8 cellular contexts compared by ENCODE assay signal in the genomic region with DNA sequence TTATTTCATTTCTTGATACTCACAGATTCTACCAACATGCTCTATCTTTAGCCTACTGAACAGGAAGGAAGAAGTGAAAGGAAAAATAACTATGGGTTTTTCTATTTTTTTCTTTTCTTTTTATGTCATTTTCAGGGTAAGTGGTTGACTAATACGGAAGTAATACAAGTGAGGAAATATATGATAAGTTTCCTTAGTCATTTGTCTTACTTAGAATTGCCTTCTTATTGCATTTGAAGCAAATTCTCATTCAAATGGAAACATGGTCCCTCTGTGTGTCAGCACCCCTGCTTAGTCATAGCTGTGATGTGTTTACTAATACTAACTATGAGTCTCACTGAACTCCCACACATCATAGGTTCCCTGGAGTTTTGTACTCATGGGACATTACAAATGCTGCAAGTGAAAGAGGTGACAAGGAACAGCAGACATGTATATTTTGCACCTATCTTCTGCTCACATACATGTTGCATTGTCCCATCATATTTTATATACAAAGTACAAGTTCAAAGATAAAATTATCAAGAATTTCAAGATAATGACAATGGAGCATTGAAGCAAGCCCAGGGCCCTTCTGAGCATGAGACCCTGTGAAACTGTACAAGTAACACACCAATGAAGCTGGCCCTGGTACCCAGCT.
DNase-seq lines count a peak whose midpoint lies in the region; ATAC-seq and TF ChIP-seq lines count a peak whose summit lies in the region.

No MANE protein-coding gene starts in this region.

- H3K27ac Mint-ChIP-seq in T-helper 2 cell treated with Interferon-gamma antibody and Interleukin-4, amounts not matched to agents 5 μg/mL and 100 μg/mL, for 36 hours, result peak overlapping the region; percentile 61
- H3K27ac Mint-ChIP-seq in naive B cell, result peak overlapping the region in 1 of 6 donors; percentile 61
- H3K27ac Mint-ChIP-seq in endothelial cell (ENCODE audit: unreplicated experiment), result no peak overlapping the region

- peak; percentile 69 for DNase-seq in T-helper 2 cell treated with Interferon-gamma antibody and Interleukin-4, amounts not matched to agents 5 μg/mL and 100 μg/mL, for 36 hours (ENCODE audit: low spot score)
- DNase-seq in naive B cell, result no peak
- no peak for DNase-seq in AML-193 (lab: John Stamatoyannopoulos, UW)
- no peak for DNase-seq in endothelial cell (ENCODE audit: low spot score)
- no peak for DNase-seq in NCI-H69 (lab: John Stamatoyannopoulos, UW)
- no peak for DNase-seq in NCI-H2196 treated with DMSO at 0.1 percent for 48 hours (lab: John Stamatoyannopoulos, UW; ENCODE audit: unreplicated experiment)

- peaks cover 43% of the 10 kb centered on the region for H3K9me3 Mint-ChIP-seq in T-helper 2 cell treated with Interferon-gamma antibody and Interleukin-4, amounts not matched to agents 5 μg/mL and 100 μg/mL, for 36 hours
- peaks cover 9 to 40% (median 24%) of the 10 kb centered on the region in 7 donors for H3K9me3 Mint-ChIP-seq in naive B cell
- H3K9me3 Mint-ChIP-seq in endothelial cell (ENCODE audit: unreplicated experiment), result no peaks in the 10 kb centered on the region

- ATAC-seq in GM18502 (IDR thresholded peaks at IDR 0.05; ENCODE audit: poor library complexity, unreplicated experiment), result peak; percentile 74
- ATAC-seq in HG02870 (IDR thresholded peaks at IDR 0.05; ENCODE audit: unreplicated experiment), result peak; percentile 73
- peak; percentile 34 to 58 for ATAC-seq in naive B cell (ENCODE audit: low read depth in 2 of 2)

- H3K36me3 Mint-ChIP-seq in T-helper 2 cell treated with Interferon-gamma antibody and Interleukin-4, amounts not matched to agents 5 μg/mL and 100 μg/mL, for 36 hours (ENCODE audit: low read depth), result peaks cover 11% of the 10 kb centered on the region
- peaks cover 4 to 20% of the 10 kb centered on the region in 2 donors for H3K36me3 Mint-ChIP-seq in naive B cell
- H3K36me3 Mint-ChIP-seq in endothelial cell (ENCODE audit: low read depth, unreplicated experiment), result no peaks in the 10 kb centered on the region

- H3K27me3 Mint-ChIP-seq in T-helper 2 cell treated with Interferon-gamma antibody and Interleukin-4, amounts not matched to agents 5 μg/mL and 100 μg/mL, for 36 hours (ENCODE audit: low read depth), result no peaks in the 10 kb centered on the region
- H3K27me3 Mint-ChIP-seq in naive B cell, result peaks cover 26 to 27% (median 26%) of the 10 kb centered on the region in 3 donors
- H3K27me3 Mint-ChIP-seq in endothelial cell (ENCODE audit: unreplicated experiment), result peaks cover 1% of the 10 kb centered on the region

- peaks cover 15% of the 10 kb centered on the region for H3K4me1 Mint-ChIP-seq in T-helper 2 cell treated with Interferon-gamma antibody and Interleukin-4, amounts not matched to agents 5 μg/mL and 100 μg/mL, for 36 hours (ENCODE audit: low read depth)
- peaks cover 19 to 27% (median 23%) of the 10 kb centered on the region in 3 donors for H3K4me1 Mint-ChIP-seq in naive B cell
- H3K4me1 Mint-ChIP-seq in endothelial cell (ENCODE audit: unreplicated experiment), result peaks cover 6% of the 10 kb centered on the region

- peak overlapping the region; percentile 30 for H3K4me3 Mint-ChIP-seq in T-helper 2 cell treated with Interferon-gamma antibody and Interleukin-4, amounts not matched to agents 5 μg/mL and 100 μg/mL, for 36 hours
- H3K4me3 Mint-ChIP-seq in naive B cell (peak overlapping the region in 6 of 8 donors; percentile 34 to 67 (median 44)), endothelial cell (ENCODE audit: unreplicated experiment) (no peak overlapping the region)

- TF ChIP-seq CTCF in endothelial cell (IDR thresholded peaks at IDR 0.05; ENCODE audit: unreplicated experiment), result no peak
